ENCODE assay signal across 12 cellular contexts in genomic region chr15:91857224-91857585, GRCh38. TPM values are rescaled to one million over a fixed set of nuclear protein-coding genes. Genes with fewer than 3 reads are reported as not detected.
DNase-seq lines count a peak whose midpoint lies in the region; ATAC-seq lines count a peak whose summit lies in the region.
"Had no signal": no experiment of that assay in that cellular context is flagged by ENCODE, and none has a peak within 500 bp of the region (broad histone marks: within the 10 kb centered on the region; RNA-seq: fewer than 3 reads in every experiment).

No MANE protein-coding gene starts in this region.

- peaks cover 3% of the 10 kb centered on the region; the same call in 1 of the 2 replicates for H3F3A ChIP-seq in GM23248 (ENCODE audit: insufficient read depth)

- no peaks in the 10 kb centered on the region for H3K27me3 Mint-ChIP-seq in T-cell
- peaks cover 0 to 24% (median 0%) of the 10 kb centered on the region in 3 donors for H3K27me3 Mint-ChIP-seq in immature natural killer cell (ENCODE audit: low read depth in 3 of 3)

- H3K27ac ChIP-seq in GM23248 = no peak overlapping the region
- H3K27ac ChIP-seq: 22Rv1, cardiac muscle cell had no signal

- H3K36me3 Mint-ChIP-seq in T-cell (no peaks in the 10 kb centered on the region), immature natural killer cell (no peaks in the 10 kb centered on the region)

- no peak overlapping the region for H3K4me3 ChIP-seq in GM23248

- no peaks in the 10 kb centered on the region for H3K9me3 ChIP-seq in GM23248 (ENCODE audit: low read depth)

- no peak overlapping the region for H3K9ac ChIP-seq in GM23248

- H3K9me3 Mint-ChIP-seq in T-cell (no peaks in the 10 kb centered on the region), immature natural killer cell (no peaks in the 10 kb centered on the region)

- H3K4me2 ChIP-seq in GM23248 (ENCODE audit: unreplicated experiment) = no peak overlapping the region

- no peaks in the 10 kb centered on the region for H3K79me2 ChIP-seq in GM23248 (ENCODE audit: insufficient read depth)

- no peaks in the 10 kb centered on the region for H3K9me2 ChIP-seq in GM23248 (ENCODE audit: insufficient read depth)

- no peaks in the 10 kb centered on the region for H3K36me3 ChIP-seq in GM23248 (ENCODE audit: low read depth)
- H3K36me3 ChIP-seq: cardiac muscle cell had no signal

- WGBS in GM23248 (ENCODE audit: low coverage in 1 of 2, low lambda C conversion rate in 2 of 2, missing lambda C conversion rate in 2 of 2), 2 experiments = 76 to 88% methylated on average over 3 of the region's 3 CpGs

- H3K27me3 ChIP-seq in GM23248 (replicated peaks; ENCODE audit: insufficient read depth) = no peaks in the 10 kb centered on the region
- H3K27me3 ChIP-seq: cardiac muscle cell had no signal

- H3K27ac Mint-ChIP-seq in T-cell (peak overlapping the region; percentile 91 to 96), immature natural killer cell (peak overlapping the region; percentile 84 to 94 (median 88))

- peaks cover 3% of the 10 kb centered on the region; the same call in 1 of the 2 replicates for H3K4me1 ChIP-seq in GM23248 (ENCODE audit: insufficient read depth)

- CTCF ChIA-PET in T-cell (lab: Charles Lee) = no interaction called here

- H3K4me3 Mint-ChIP-seq in T-cell (peak overlapping the region; percentile 8 to 52 (median 49)), immature natural killer cell (peak overlapping the region; percentile 63 to 90 (median 73))

- POLR2A ChIA-PET in T-cell (lab: Charles Lee) = no interaction called here

- in situ Hi-C loops in GM23248 (cut with MboI) = no loop called here

- peaks cover 68 to 82% (median 81%) of the 10 kb centered on the region in 3 donors for H3K4me1 Mint-ChIP-seq in T-cell
- H3K4me1 Mint-ChIP-seq in immature natural killer cell = peaks cover 77 to 84% of the 10 kb centered on the region in 2 donors

- H4K20me1 ChIP-seq in GM23248 (ENCODE audit: insufficient read depth) = no peaks in the 10 kb centered on the region

- peak in 1 of 4 experiments; percentile 2 for ATAC-seq in T-cell (replicated peaks in 1 of 4)
- no peak for ATAC-seq in left lobe of liver

- no peak overlapping the region for H2AFZ ChIP-seq in GM23248

- peak; percentile 30 for DNase-seq in NCI-H748 (lab: John Stamatoyannopoulos, UW; ENCODE audit: unreplicated experiment)
- no peak for DNase-seq in NCI-H748 treated with DMSO at 0.1 percent for 48 hours (lab: John Stamatoyannopoulos, UW)
- peak; percentile 40 for DNase-seq in CD1c-positive myeloid dendritic cell (ENCODE audit: extremely low spot score)
- DNase-seq in T-cell = no peak
- DNase-seq in immature natural killer cell = no peak
- no peak for DNase-seq in left lobe of liver (ENCODE audit: low spot score)
- no peak for DNase-seq in GM23248
- no peak for DNase-seq in stimulated activated CD4-positive, alpha-beta T cell treated with anti-CD3 and anti-CD28 coated beads, Interleukin-4, amount 100 ng/mL, for 24 hours
- DNase-seq: NCI-H1694, SW 1271 had no signal

RNA-seq across cellular contexts. Expression of gene SLCO3A1, which starts 3.7 kb away (rescaled TPM):
- total RNA-seq in T-cell (10 to 100 TPM; 26.2 to 52.2 (median 38.7) TPM), left lobe of liver (3.4 TPM)
- polyA plus RNA-seq in immature natural killer cell (10 to 100 TPM; 17.0 to 41.3 (median 30.2) TPM), GM23248 (2016; fragmentation: Nextera tagmentation; extraction: Ambion mirVana) (5.7 and 6.9 TPM in 2 replicates)
- total RNA-seq in GM23248 (2014; rRNA removed; shearing (Covaris generic)) = 0.38 and 1.9 TPM in 2 replicates

Comparison
In these comparisons a context has a peak if more than half of its experiments do, and no peak if none do; other contexts are left out.
1. DNase-seq: peak in NCI-H748 (single experiment) and CD1c-positive myeloid dendritic cell (single experiment); none in NCI-H748 treated with DMSO at 0.1 percent for 48 hours (single experiment), T-cell (0 of 34), immature natural killer cell (0 of 3), left lobe of liver (single experiment), GM23248 (single experiment) and stimulated activated CD4-positive, alpha-beta T cell treated with anti-CD3 and anti-CD28 coated beads, Interleukin-4, amount 100 ng/mL, for 24 hours (single experiment).